ENCODE assay signal across 8 cellular contexts in the genomic region with DNA sequence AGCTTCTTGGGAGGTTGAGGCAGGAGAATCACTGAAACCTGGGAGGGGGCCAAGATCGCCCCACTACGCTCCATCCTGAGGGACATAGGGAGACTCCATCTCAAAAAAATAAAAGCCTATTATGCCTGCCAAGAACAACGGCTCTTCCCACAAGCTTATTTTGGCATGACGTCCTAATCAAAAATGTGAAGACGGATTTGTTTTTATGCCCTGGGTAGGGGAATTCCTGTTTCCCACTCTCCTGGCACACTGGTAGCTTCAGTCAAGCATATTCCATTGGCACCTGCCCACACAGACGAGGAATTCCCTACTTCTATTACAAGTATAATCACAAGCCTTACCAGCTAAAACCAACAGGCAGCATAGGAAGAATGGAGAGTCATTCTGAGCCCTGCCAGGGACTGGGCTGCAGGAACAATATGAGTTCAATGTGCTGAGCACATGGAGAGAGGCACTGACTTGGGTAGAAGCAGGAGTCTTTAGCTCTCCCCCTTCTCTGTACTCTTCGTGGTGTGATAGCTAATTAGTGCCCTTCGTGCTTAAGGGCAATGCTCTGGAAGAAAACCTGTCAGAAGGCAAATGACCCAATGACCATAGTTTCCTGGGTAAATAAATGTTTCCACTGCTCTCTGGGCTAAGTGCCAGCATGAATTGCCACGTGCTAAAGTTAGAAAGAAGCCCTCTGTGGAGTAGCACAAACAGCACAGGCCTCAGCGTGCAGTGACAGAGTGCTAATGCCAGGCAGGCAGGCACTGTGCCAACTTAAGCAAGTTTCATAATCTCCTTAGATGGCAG. TPM values are rescaled to one million over a fixed set of nuclear protein-coding genes. Genes with fewer than 3 reads are reported as not detected.
DNase-seq lines count a peak whose midpoint lies in the region; ATAC-seq and TF ChIP-seq lines count a peak whose summit lies in the region.

No MANE protein-coding gene starts in this region.

- H3K27me3 ChIP-seq in spleen (replicated peaks in 1 of 7): no peaks in the 10 kb centered on the region

- H3K9me3 ChIP-seq in spleen: no peaks in the 10 kb centered on the region

- H3K4me3 ChIP-seq in Jurkat, Clone E6-1 (ENCODE audit: low read length): no peak overlapping the region
- no peak overlapping the region for H3K4me3 ChIP-seq in spleen

- peaks cover 0 to 11% (median 0%) of the 10 kb centered on the region in 6 donors for H3K36me3 ChIP-seq in spleen

- peak; percentile 80 for DNase-seq in Ammon's horn (ENCODE audit: low spot score)
- DNase-seq in Jurkat, Clone E6-1 (ENCODE audit: low read depth, low spot score): peak; percentile 32
- DNase-seq in anterior cingulate cortex (lab: John Stamatoyannopoulos, UW): peak in 51 of 58 donors; percentile 5 to 83 (median 50)
- peak; percentile 34 to 48 for DNase-seq in hippocampal formation (lab: John Stamatoyannopoulos, UW)
- DNase-seq in spleen: no peak
- DNase-seq in NCI-H1436 treated with DMSO at 0.1 percent for 48 hours (lab: John Stamatoyannopoulos, UW): no peak

- no peak for TF ChIP-seq POLR2A in spleen (IDR thresholded peaks at IDR 0.05)

- TF ChIP-seq CTCF in spleen (IDR thresholded peaks at IDR 0.05 in 8 of 11, conservative IDR thresholded peaks at IDR 0.05 in 3 of 11): no peak

- intact Hi-C loops in spleen (cut with DNase I; ENCODE audit: low total_unique reads): no loop called here

- H3K27ac ChIP-seq in spleen: peak overlapping the region in 6 of 8 donors; percentile 17 to 68 (median 55)

- ATAC-seq in GM21390 (IDR thresholded peaks at IDR 0.05; ENCODE audit: unreplicated experiment): no peak
- no peak for ATAC-seq in HG03139 (IDR thresholded peaks at IDR 0.05; ENCODE audit: unreplicated experiment)

- peaks cover 4 to 29% (median 8%) of the 10 kb centered on the region in 6 donors for H3K4me1 ChIP-seq in spleen

- WGBS in spleen, 5 donors: 44 to 58% (median 56%) methylated on average over 10 of the region's 10 CpGs

RNA-seq across cellular contexts. Expression of gene TNFSF4, which starts 16.8 kb away (rescaled TPM):
- polyA plus RNA-seq in Jurkat, Clone E6-1 (2012; ENCODE audit: insufficient read depth, insufficient read length): 1.2 TPM
- total RNA-seq in spleen: 10 to 100 TPM in 1 of 7 donors, 1 to 10 TPM in 6; 3.7 to 11.0 (median 5.3) TPM
- 1 to 10 TPM; 1.4 to 4.5 (median 3.0) TPM for polyA plus RNA-seq in spleen

Comparison
In these comparisons a context has a peak if more than half of its experiments do, and no peak if none do; other contexts are left out.
1. DNase-seq: peak in Ammon's horn (single experiment), Jurkat, Clone E6-1 (single experiment), anterior cingulate cortex (51 of 58) and hippocampal formation (2 of 2); none in spleen (single experiment) and NCI-H1436 treated with DMSO at 0.1 percent for 48 hours (single experiment).